ENCODE assay signal across 8 cellular contexts in genomic region chr2:69915050-69915945, GRCh38. TPM values are rescaled to one million over a fixed set of nuclear protein-coding genes. Genes with fewer than 3 reads are reported as not detected.
DNase-seq lines count a peak whose midpoint lies in the region; ATAC-seq, FAIRE-seq and TF ChIP-seq lines count a peak whose summit lies in the region.

Gene MXD1, plus strand, starts transcription at chr2:69915109. Its CDS starts 222 bp downstream, at chr2:69915331.

- H3K4me1 ChIP-seq in HUES48 (ENCODE audit: control insufficient read depth, insufficient read depth, low read length) (no peaks in the 10 kb centered on the region), left ventricle myocardium inferior (peaks cover 58% of the 10 kb centered on the region)

- H3K27ac ChIP-seq in HUES48 (ENCODE audit: low read depth, low read length) (peak within 1 kb of the TSS; percentile 99), left ventricle myocardium inferior (replicated peaks) (peak within 1 kb of the TSS; percentile 96)

- TF ChIP-seq CTCF in left ventricle myocardium inferior (IDR thresholded peaks at IDR 0.05; ENCODE audit: borderline replicate concordance): no peak
- no peak for TF ChIP-seq CTCF in progenitor cell of endocrine pancreas (IDR thresholded peaks at IDR 0.05; ENCODE audit: unreplicated experiment)

- no peaks in the 10 kb centered on the region for H3K27me3 Mint-ChIP-seq in progenitor cell of endocrine pancreas

- H3K9me3 ChIP-seq in HUES48 (ENCODE audit: control insufficient read depth, insufficient read depth, low read length): no peaks in the 10 kb centered on the region
- no peaks in the 10 kb centered on the region for H3K9me3 ChIP-seq in left ventricle myocardium inferior (replicated peaks)

- no peak; the same call in 1 of the 2 replicates for TF ChIP-seq POLR2A in GM12892 (IDR thresholded peaks at IDR 0.05; ENCODE audit: low read depth, low read length)

- no peak for ATAC-seq in activated naive CD4-positive, alpha-beta T cell treated with anti-CD3 and anti-CD28 coated beads, Interleukin-2, amount 50 U/mL, for 72 hours

- H3K36me3 ChIP-seq in HUES48 (ENCODE audit: control insufficient read depth, insufficient read depth, low read length) (peaks cover 5% of the 10 kb centered on the region; the same call in 1 of the 2 replicates), left ventricle myocardium inferior (peaks cover 22% of the 10 kb centered on the region)

- DNase-seq in NCI-H345 (lab: John Stamatoyannopoulos, UW): peak; percentile 30
- DNase-seq in NCI-H345 treated with DMSO at 0.1 percent for 48 hours (lab: John Stamatoyannopoulos, UW; ENCODE audit: unreplicated experiment): no peak
- DNase-seq in activated naive CD4-positive, alpha-beta T cell treated with anti-CD3 and anti-CD28 coated beads, Interleukin-2, amount 50 U/mL, for 72 hours (ENCODE audit: low spot score in 2 of 2): peak in 1 of 2 donors; percentile 27
- peak; percentile 23 for DNase-seq in left ventricle myocardium inferior
- DNase-seq in progenitor cell of endocrine pancreas (ENCODE audit: low spot score, unreplicated experiment): peak; percentile 20
- DNase-seq in KG1 (lab: John Stamatoyannopoulos, UW): no peak
- no peak for DNase-seq in GM12892 (ENCODE audit: insufficient read length)

- H3K27me3 ChIP-seq in HUES48 (ENCODE audit: control insufficient read depth, insufficient read depth, low read length) (no peaks in the 10 kb centered on the region), left ventricle myocardium inferior (ENCODE audit: low read depth) (no peaks in the 10 kb centered on the region)

- peak within 1 kb of the TSS; percentile 79 for H3K4me3 Mint-ChIP-seq in progenitor cell of endocrine pancreas (ENCODE audit: low read depth)

- peak within 1 kb of the TSS; percentile 94 for H3K27ac Mint-ChIP-seq in activated naive CD4-positive, alpha-beta T cell treated with anti-CD3 and anti-CD28 coated beads, Interleukin-2, amount 50 U/mL, for 72 hours
- H3K27ac Mint-ChIP-seq in progenitor cell of endocrine pancreas: peak within 1 kb of the TSS; percentile 95

- no peak for FAIRE-seq in GM12892 (lab: Jason Lieb, UNC)

- intact Hi-C loops in left ventricle myocardium inferior (cut with micrococcal nuclease): no loop called here

- peaks cover 0 to 4% of the 10 kb centered on the region in 2 donors for H3K36me3 Mint-ChIP-seq in activated naive CD4-positive, alpha-beta T cell treated with anti-CD3 and anti-CD28 coated beads, Interleukin-2, amount 50 U/mL, for 72 hours
- peaks cover 1% of the 10 kb centered on the region for H3K36me3 Mint-ChIP-seq in progenitor cell of endocrine pancreas (ENCODE audit: insufficient read depth)

- H3K4me1 Mint-ChIP-seq in progenitor cell of endocrine pancreas (ENCODE audit: low read depth): peaks cover 1% of the 10 kb centered on the region

- H3K9me3 Mint-ChIP-seq in activated naive CD4-positive, alpha-beta T cell treated with anti-CD3 and anti-CD28 coated beads, Interleukin-2, amount 50 U/mL, for 72 hours: no peaks in the 10 kb centered on the region
- H3K9me3 Mint-ChIP-seq in progenitor cell of endocrine pancreas (ENCODE audit: low read depth): no peaks in the 10 kb centered on the region

- peak within 1 kb of the TSS; percentile 96 for H3K9ac ChIP-seq in HUES48 (ENCODE audit: low read depth, low read length)

- H3K4me3 ChIP-seq in HUES48 (ENCODE audit: low read depth, low read length): peak within 1 kb of the TSS; percentile 78
- peak within 1 kb of the TSS; percentile 92 for H3K4me3 ChIP-seq in left ventricle myocardium inferior

RNA-seq across cellular contexts. Expression of gene MXD1, which starts in this region (rescaled TPM):
- 10 to 100 TPM; 14.5 to 20.7 TPM for total RNA-seq in activated naive CD4-positive, alpha-beta T cell treated with anti-CD3 and anti-CD28 coated beads, Interleukin-2, amount 50 U/mL, for 72 hours
- total RNA-seq in left ventricle myocardium inferior (3.5 TPM), progenitor cell of endocrine pancreas (9.2 and 10.8 TPM in 2 replicates)
- polyA plus RNA-seq in GM12892 (2012; ENCODE audit: missing spikeins): 4.5 TPM

Comparison
In these comparisons a context has a peak if more than half of its experiments do, and no peak if none do; other contexts are left out.
1. DNase-seq: peak in NCI-H345 (single experiment), left ventricle myocardium inferior (single experiment) and progenitor cell of endocrine pancreas (single experiment); none in NCI-H345 treated with DMSO at 0.1 percent for 48 hours (single experiment), KG1 (single experiment) and GM12892 (single experiment).